ENCODE assay signal across 8 cellular contexts in the genomic region with DNA sequence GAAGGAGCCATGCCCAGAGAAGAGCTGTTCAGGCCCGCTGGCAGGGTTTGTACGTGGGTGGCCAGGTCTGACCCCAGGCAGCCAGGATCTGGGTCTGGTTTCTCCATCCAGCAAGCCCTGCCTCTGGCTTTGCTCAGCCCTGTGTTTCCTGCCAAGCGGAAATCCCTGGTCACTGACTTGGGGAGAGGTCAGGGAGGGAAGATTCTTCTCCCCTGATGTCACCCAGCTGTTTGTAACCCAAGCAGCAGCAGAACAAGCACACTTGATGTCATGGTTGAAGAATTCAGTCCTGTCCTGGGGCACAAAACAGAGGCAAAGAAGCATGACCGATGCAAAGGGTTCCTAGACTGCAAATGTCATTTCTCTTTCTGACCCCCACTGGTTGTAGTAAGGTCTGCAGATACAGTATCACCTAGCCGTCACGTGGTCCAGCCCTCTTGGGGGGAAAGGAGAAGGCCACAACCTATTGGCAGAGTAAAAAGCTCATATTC.
DNase-seq lines count a peak whose midpoint lies in the region; TF ChIP-seq lines count a peak whose summit lies in the region.

No MANE protein-coding gene starts in this region.

- peak overlapping the region; percentile 98 for H3K27ac Mint-ChIP-seq in nephron progenitor cell

- peak; percentile 91 for DNase-seq in AG08396 (ENCODE audit: low spot score)
- DNase-seq in NCI-H460 (ENCODE audit: extremely low read depth, low read depth): peak; percentile 61
- no peak for DNase-seq in esophagus squamous epithelium (lab: John Stamatoyannopoulos, UW)
- DNase-seq in nephron progenitor cell: peak; percentile 63
- no peak for DNase-seq in middle frontal gyrus (ENCODE audit: extremely low spot score, low spot score)
- DNase-seq in NCI-H446 (lab: John Stamatoyannopoulos, UW): no peak
- DNase-seq in NCI-H2227 (lab: John Stamatoyannopoulos, UW; ENCODE audit: unreplicated experiment): no peak
- DNase-seq in COR-L47 (lab: John Stamatoyannopoulos, UW): no peak

- no peaks in the 10 kb centered on the region for H3K36me3 Mint-ChIP-seq in nephron progenitor cell (ENCODE audit: low read depth)

- peaks cover 0 to 8% (median 5%) of the 10 kb centered on the region in 3 donors for H3K36me3 ChIP-seq in esophagus squamous epithelium

- no peaks in the 10 kb centered on the region for H3K27me3 ChIP-seq in esophagus squamous epithelium

- H3K9me3 Mint-ChIP-seq in nephron progenitor cell: no peaks in the 10 kb centered on the region

- intact Hi-C loops in esophagus squamous epithelium (cut with DNase I): no loop called here

- H3K9me3 ChIP-seq in esophagus squamous epithelium: no peaks in the 10 kb centered on the region

- H3K27ac ChIP-seq in esophagus squamous epithelium: peak overlapping the region; percentile 62 to 91 (median 82)

- peaks cover 7 to 97% (median 68%) of the 10 kb centered on the region in 3 donors for H3K4me1 ChIP-seq in esophagus squamous epithelium

- no peak for TF ChIP-seq POLR2A in esophagus squamous epithelium (IDR thresholded peaks at IDR 0.05)

- no peak overlapping the region for H3K4me3 ChIP-seq in esophagus squamous epithelium

- TF ChIP-seq CTCF in esophagus squamous epithelium (IDR thresholded peaks at IDR 0.05) (no peak), nephron progenitor cell (IDR thresholded peaks at IDR 0.05) (no peak)

- 38 to 65% methylated on average over 2 to 6 of the region's 6 CpGs for WGBS in esophagus squamous epithelium, 2 donors

- peaks cover 5% of the 10 kb centered on the region for H3K27me3 Mint-ChIP-seq in nephron progenitor cell (ENCODE audit: low read depth, poor library complexity)

- H3K4me3 Mint-ChIP-seq in nephron progenitor cell: no peak overlapping the region

- peaks cover 59% of the 10 kb centered on the region for H3K4me1 Mint-ChIP-seq in nephron progenitor cell

Comparison
In these comparisons a context has a peak if more than half of its experiments do, and no peak if none do; other contexts are left out.
1. DNase-seq: peak in AG08396 (single experiment), NCI-H460 (single experiment) and nephron progenitor cell (single experiment); none in esophagus squamous epithelium (single experiment), middle frontal gyrus (single experiment), NCI-H446 (0 of 2), NCI-H2227 (single experiment) and COR-L47 (single experiment).